Comparison of ENCODE assay signal across 13 cellular contexts in genomic region chr16:27463741-27464662, GRCh38.
DNase-seq lines count a peak whose midpoint lies in the region; ATAC-seq lines count a peak whose summit lies in the region.
"Had no signal": no experiment of that assay in that cellular context is flagged by ENCODE, and none has a peak within 500 bp of the region (broad histone marks: within the 10 kb centered on the region; RNA-seq: fewer than 3 reads in every experiment).

No MANE protein-coding gene starts in this region.

- H3K4me1 ChIP-seq in HUES6 (ENCODE audit: control insufficient read depth, insufficient read depth, low read length) = no peaks in the 10 kb centered on the region
- H3K4me1 ChIP-seq in mesenchymal stem cell (ENCODE audit: control insufficient read depth, insufficient read depth, low read depth, low read length) = peaks cover 44% of the 10 kb centered on the region
- H3K4me1 ChIP-seq: BE2C, prostate gland had no signal

- H3K4me3 ChIP-seq in HUES6 (ENCODE audit: low read depth, low read length) (no peak overlapping the region), mesenchymal stem cell (ENCODE audit: insufficient read depth in 1 of 2, low read depth in 1 of 2, low read length in 2 of 2) (no peak overlapping the region)
- H3K4me3 ChIP-seq: prostate gland had no signal

- H2BK12ac ChIP-seq in mesenchymal stem cell (ENCODE audit: low read length in 2 of 2) = no peak overlapping the region

- no peak overlapping the region for H3K18ac ChIP-seq in mesenchymal stem cell (ENCODE audit: low read depth in 1 of 2, low read length in 2 of 2)

- H3K9ac ChIP-seq in HUES6 (ENCODE audit: low read length) (no peak overlapping the region), mesenchymal stem cell (ENCODE audit: low read length) (no peak overlapping the region)

- H2AFZ ChIP-seq in mesenchymal stem cell (ENCODE audit: low read depth, low read length) = no peak overlapping the region

- no peak overlapping the region for H3K4me2 ChIP-seq in mesenchymal stem cell (ENCODE audit: low read length, poor library complexity, severe bottlenecking)

- H3K27me3 ChIP-seq in HUES6 (ENCODE audit: control insufficient read depth, insufficient read depth, low read length) (no peaks in the 10 kb centered on the region), mesenchymal stem cell (ENCODE audit: control insufficient read depth in 1 of 2, insufficient read depth in 1 of 2, low read length in 2 of 2) (no peaks in the 10 kb centered on the region)
- H3K27me3 ChIP-seq: BE2C had no signal

- no peak overlapping the region for H3K23ac ChIP-seq in mesenchymal stem cell (ENCODE audit: low read length in 2 of 2)

- H4K8ac ChIP-seq in mesenchymal stem cell (ENCODE audit: low read length) = no peak overlapping the region

- no peak overlapping the region for H4K91ac ChIP-seq in mesenchymal stem cell (ENCODE audit: low read length)

- H2AK5ac ChIP-seq in mesenchymal stem cell (ENCODE audit: low read length, severe bottlenecking) = no peak overlapping the region

- 97% methylated on average over 36 of the region's 36 CpGs for WGBS in mesenchymal stem cell

- H3K4ac ChIP-seq in mesenchymal stem cell (ENCODE audit: low read depth in 1 of 2, low read length in 2 of 2) = no peak overlapping the region

- no peak overlapping the region for H3K14ac ChIP-seq in mesenchymal stem cell (ENCODE audit: low read length in 2 of 2)

- 0 out of 2 replicates have a peak overlapping the region, but pooled peaks have one; percentile 21 for H3K27ac ChIP-seq in HUES6 (ENCODE audit: low read depth, low read length)
- H3K27ac ChIP-seq in mesenchymal stem cell (ENCODE audit: low read length, poor library complexity, severe bottlenecking) = no peak overlapping the region
- H3K27ac ChIP-seq: prostate gland had no signal

- no peak overlapping the region for H2BK5ac ChIP-seq in mesenchymal stem cell (ENCODE audit: low read depth, low read length, poor library complexity, severe bottlenecking)

- H3K36me3 ChIP-seq in HUES6 (ENCODE audit: control insufficient read depth, insufficient read depth, low read length) (peaks cover 92% of the 10 kb centered on the region), mesenchymal stem cell (ENCODE audit: control insufficient read depth in 1 of 2, insufficient read depth in 2 of 2, low read depth in 1 of 2, low read length in 2 of 2) (peaks cover 81 to 96% of the 10 kb centered on the region in 2 experiments)

- ATAC-seq in HG03280 (IDR thresholded peaks at IDR 0.05; ENCODE audit: unreplicated experiment) = no peak

- peaks cover 11% of the 10 kb centered on the region for H3K79me1 ChIP-seq in mesenchymal stem cell (replicated peaks; ENCODE audit: low read length, poor library complexity, severe bottlenecking)

- H2BK15ac ChIP-seq in mesenchymal stem cell (ENCODE audit: low read depth, poor library complexity, severe bottlenecking) = no peak overlapping the region

- H2BK120ac ChIP-seq in mesenchymal stem cell (ENCODE audit: low read depth, low read length) = no peak overlapping the region

- H3K9me3 ChIP-seq in HUES6 (ENCODE audit: control insufficient read depth, insufficient read depth, low read depth, low read length) (no peaks in the 10 kb centered on the region), mesenchymal stem cell (ENCODE audit: control insufficient read depth, low read length) (peaks cover 9% of the 10 kb centered on the region)
- H3K9me3 ChIP-seq: BE2C, prostate gland had no signal

- peak; percentile 72 for DNase-seq in activated CD8-positive, alpha-beta memory T cell treated with anti-CD3 and anti-CD28 coated beads, Interleukin-2, amount 50 U/mL, for 1 hour (ENCODE audit: extremely low read depth)
- peak; percentile 75 for DNase-seq in central memory CD4-positive, alpha-beta T cell
- peak; percentile 47 to 52 for DNase-seq in stimulated activated CD8-positive, alpha-beta memory T cell treated with anti-CD3 and anti-CD28 coated beads, Interleukin-15, amount 100 ng/mL, for 4 hours (ENCODE audit: low read depth in 2 of 2)
- no peak for DNase-seq in NCI-H1105 (lab: John Stamatoyannopoulos, UW)
- no peak for DNase-seq in SW 1271 (lab: John Stamatoyannopoulos, UW)
- no peak for DNase-seq in mesenchymal stem cell
- DNase-seq: activated B cell treated with CpG ODN at 0.5 μM for 24 hours, BE2C, MV-4-11, NCI-H510A treated with DMSO at 0.1 percent for 48 hours had no signal

Comparison
In these comparisons a context has a peak if more than half of its experiments do, and no peak if none do; other contexts are left out.
1. DNase-seq: peak in activated CD8-positive, alpha-beta memory T cell treated with anti-CD3 and anti-CD28 coated beads, Interleukin-2, amount 50 U/mL, for 1 hour (single experiment), central memory CD4-positive, alpha-beta T cell (single experiment) and stimulated activated CD8-positive, alpha-beta memory T cell treated with anti-CD3 and anti-CD28 coated beads, Interleukin-15, amount 100 ng/mL, for 4 hours (2 of 2); none in NCI-H1105 (single experiment), SW 1271 (0 of 2) and mesenchymal stem cell (single experiment).